Comparison of ENCODE assay signal across 20 cellular contexts in the genomic region with DNA sequence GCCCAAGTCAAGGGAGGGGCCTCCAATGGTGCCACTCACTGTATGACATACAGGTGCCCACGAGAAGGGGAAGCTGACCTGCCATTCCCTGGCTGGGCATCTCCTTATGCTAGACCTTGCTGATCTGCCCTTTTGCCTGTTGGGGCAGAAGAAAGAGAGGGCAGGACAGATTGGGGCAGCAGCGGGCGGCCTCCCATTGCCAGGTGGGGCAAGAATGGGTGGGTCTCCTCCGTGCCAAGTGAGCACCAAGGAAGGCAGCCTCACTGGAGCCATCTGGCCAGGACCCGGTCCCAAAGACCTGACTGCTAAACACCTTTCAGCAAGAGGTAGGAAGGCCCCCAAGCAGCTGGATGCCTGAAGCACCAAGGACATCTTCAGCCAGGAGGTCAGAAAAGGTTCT. TPM values are rescaled to one million over a fixed set of nuclear protein-coding genes. Genes with fewer than 3 reads are reported as not detected.
DNase-seq lines count a peak whose midpoint lies in the region; ATAC-seq lines count a peak whose summit lies in the region.
"Had no signal": no experiment of that assay in that cellular context is flagged by ENCODE, and none has a peak within 500 bp of the region (broad histone marks: within the 10 kb centered on the region; RNA-seq: fewer than 3 reads in every experiment).

No MANE protein-coding gene starts in this region.

- no peaks in the 10 kb centered on the region for H3K27me3 Mint-ChIP-seq in activated T-cell treated with anti-CD3 and anti-CD28 coated beads, Interleukin-2, amount 50 U/mL, for 72 hours (ENCODE audit: low read depth)
- no peaks in the 10 kb centered on the region for H3K27me3 Mint-ChIP-seq in activated T-cell treated with anti-CD3 and anti-CD28 coated beads, Interleukin-2, amount 50 U/mL, for 4 hours (ENCODE audit: low read depth)
- peaks cover 8% of the 10 kb centered on the region for H3K27me3 Mint-ChIP-seq in central memory CD8-positive, alpha-beta T cell

- no peaks in the 10 kb centered on the region for H3K4me1 Mint-ChIP-seq in activated T-cell treated with anti-CD3 and anti-CD28 coated beads, Interleukin-2, amount 50 U/mL, for 72 hours (ENCODE audit: low read depth)
- peaks cover 47% of the 10 kb centered on the region for H3K4me1 Mint-ChIP-seq in activated T-cell treated with anti-CD3 and anti-CD28 coated beads, Interleukin-2, amount 50 U/mL, for 4 hours (ENCODE audit: low read depth)
- peaks cover 35% of the 10 kb centered on the region for H3K4me1 Mint-ChIP-seq in central memory CD8-positive, alpha-beta T cell
- peaks cover 50% of the 10 kb centered on the region for H3K4me1 Mint-ChIP-seq in stimulated activated effector memory CD8-positive, alpha-beta T cell treated with anti-CD3 and anti-CD28 coated beads, Interleukin-12 subunit alpha, Interleukin-12 subunit beta, amount 100 ng/mL, for 72 hours

- ATAC-seq in activated T-cell treated with anti-CD3 and anti-CD28 coated beads, Interleukin-2, amount 50 U/mL, for 72 hours (replicated peaks in 1 of 2) = no peak
- no peak for ATAC-seq in activated T-cell treated with anti-CD3 and anti-CD28 coated beads, Interleukin-2, amount 50 U/mL, for 4 hours
- no peak for ATAC-seq in central memory CD8-positive, alpha-beta T cell (replicated peaks; ENCODE audit: extremely low read depth, poor library complexity, severe bottlenecking)
- ATAC-seq in left lobe of liver (peak; percentile 6), GM21528 (IDR thresholded peaks at IDR 0.05; ENCODE audit: low FRiP score, unreplicated experiment) (no peak)
- ATAC-seq in stimulated activated effector memory CD8-positive, alpha-beta T cell treated with anti-CD3 and anti-CD28 coated beads, Interleukin-12 subunit alpha, Interleukin-12 subunit beta, amount 100 ng/mL, for 72 hours = no peak
- ATAC-seq: K562, PC-3 had no signal

- peak overlapping the region; percentile 7 for H3K27ac Mint-ChIP-seq in activated T-cell treated with anti-CD3 and anti-CD28 coated beads, Interleukin-2, amount 50 U/mL, for 72 hours
- H3K27ac Mint-ChIP-seq in central memory CD8-positive, alpha-beta T cell (ENCODE audit: low read depth) = peak overlapping the region; percentile 90
- peak overlapping the region; percentile 44 for H3K27ac Mint-ChIP-seq in stimulated activated effector memory CD8-positive, alpha-beta T cell treated with anti-CD3 and anti-CD28 coated beads, Interleukin-12 subunit alpha, Interleukin-12 subunit beta, amount 100 ng/mL, for 72 hours

- H3K4me3 Mint-ChIP-seq in activated T-cell treated with anti-CD3 and anti-CD28 coated beads, Interleukin-2, amount 50 U/mL, for 72 hours = no peak overlapping the region
- H3K4me3 Mint-ChIP-seq in activated T-cell treated with anti-CD3 and anti-CD28 coated beads, Interleukin-2, amount 50 U/mL, for 4 hours = no peak overlapping the region
- peak overlapping the region; percentile 34 for H3K4me3 Mint-ChIP-seq in central memory CD8-positive, alpha-beta T cell
- H3K4me3 Mint-ChIP-seq in stimulated activated effector memory CD8-positive, alpha-beta T cell treated with anti-CD3 and anti-CD28 coated beads, Interleukin-12 subunit alpha, Interleukin-12 subunit beta, amount 100 ng/mL, for 72 hours = no peak overlapping the region

- no peaks in the 10 kb centered on the region for H3K9me3 Mint-ChIP-seq in activated T-cell treated with anti-CD3 and anti-CD28 coated beads, Interleukin-2, amount 50 U/mL, for 72 hours
- no peaks in the 10 kb centered on the region for H3K9me3 Mint-ChIP-seq in activated T-cell treated with anti-CD3 and anti-CD28 coated beads, Interleukin-2, amount 50 U/mL, for 4 hours
- H3K9me3 Mint-ChIP-seq in central memory CD8-positive, alpha-beta T cell = no peaks in the 10 kb centered on the region
- no peaks in the 10 kb centered on the region for H3K9me3 Mint-ChIP-seq in stimulated activated effector memory CD8-positive, alpha-beta T cell treated with anti-CD3 and anti-CD28 coated beads, Interleukin-12 subunit alpha, Interleukin-12 subunit beta, amount 100 ng/mL, for 72 hours

- no peak for DNase-seq in activated T-cell treated with anti-CD3 and anti-CD28 coated beads, Interleukin-2, amount 50 U/mL, for 72 hours
- no peak for DNase-seq in activated T-cell treated with anti-CD3 and anti-CD28 coated beads, Interleukin-2, amount 50 U/mL, for 4 hours
- no peak for DNase-seq in central memory CD8-positive, alpha-beta T cell (ENCODE audit: low spot score in 2 of 2)
- DNase-seq in left lobe of liver (ENCODE audit: low spot score) = no peak
- DNase-seq in stimulated activated effector memory CD8-positive, alpha-beta T cell treated with anti-CD3 and anti-CD28 coated beads, Interleukin-12 subunit alpha, Interleukin-12 subunit beta, amount 100 ng/mL, for 72 hours (ENCODE audit: low spot score in 2 of 2) = no peak
- no peak for DNase-seq in NCI-H2196 treated with DMSO at 0.1 percent for 48 hours (lab: John Stamatoyannopoulos, UW; ENCODE audit: unreplicated experiment)
- no peak for DNase-seq in AG20443 (ENCODE audit: low spot score)
- DNase-seq: 8988T, DMS153, GOT3, MV-4-11, NCI-H1436, NCI-H2029, NCI-H2171, NCI-H510A, NCI-H774, PC-3, Right ventricle myocardium superior had no signal

- H3K36me3 Mint-ChIP-seq in activated T-cell treated with anti-CD3 and anti-CD28 coated beads, Interleukin-2, amount 50 U/mL, for 72 hours (ENCODE audit: insufficient read depth in 2 of 2) = no peaks in the 10 kb centered on the region
- no peaks in the 10 kb centered on the region for H3K36me3 Mint-ChIP-seq in activated T-cell treated with anti-CD3 and anti-CD28 coated beads, Interleukin-2, amount 50 U/mL, for 4 hours (ENCODE audit: insufficient read depth)
- peaks cover 2% of the 10 kb centered on the region for H3K36me3 Mint-ChIP-seq in central memory CD8-positive, alpha-beta T cell (ENCODE audit: insufficient read depth)
- H3K36me3 Mint-ChIP-seq in stimulated activated effector memory CD8-positive, alpha-beta T cell treated with anti-CD3 and anti-CD28 coated beads, Interleukin-12 subunit alpha, Interleukin-12 subunit beta, amount 100 ng/mL, for 72 hours = peaks cover 6% of the 10 kb centered on the region

RNA-seq across cellular contexts. Expression of gene PLEKHG3, which starts 50.5 kb away (rescaled TPM):
- total RNA-seq in activated T-cell treated with anti-CD3 and anti-CD28 coated beads, Interleukin-2, amount 50 U/mL, for 72 hours = 1 to 10 TPM; 2.4 to 8.8 TPM
- 1 to 10 TPM; 1.1 to 6.7 (median 3.7) TPM for total RNA-seq in activated T-cell treated with anti-CD3 and anti-CD28 coated beads, Interleukin-2, amount 50 U/mL, for 4 hours
- 32.8 TPM for total RNA-seq in left lobe of liver

Comparison
In these comparisons a context has a peak if more than half of its experiments do, and no peak if none do; other contexts are left out.
1. H3K27ac Mint-ChIP-seq: peak in every context shown above with its lines; median percentile 90 in central memory CD8-positive, alpha-beta T cell; 44 in stimulated activated effector memory CD8-positive, alpha-beta T cell treated with anti-CD3 and anti-CD28 coated beads, Interleukin-12 subunit alpha, Interleukin-12 subunit beta, amount 100 ng/mL, for 72 hours; 7 in activated T-cell treated with anti-CD3 and anti-CD28 coated beads, Interleukin-2, amount 50 U/mL, for 72 hours.